In the genomic region with DNA sequence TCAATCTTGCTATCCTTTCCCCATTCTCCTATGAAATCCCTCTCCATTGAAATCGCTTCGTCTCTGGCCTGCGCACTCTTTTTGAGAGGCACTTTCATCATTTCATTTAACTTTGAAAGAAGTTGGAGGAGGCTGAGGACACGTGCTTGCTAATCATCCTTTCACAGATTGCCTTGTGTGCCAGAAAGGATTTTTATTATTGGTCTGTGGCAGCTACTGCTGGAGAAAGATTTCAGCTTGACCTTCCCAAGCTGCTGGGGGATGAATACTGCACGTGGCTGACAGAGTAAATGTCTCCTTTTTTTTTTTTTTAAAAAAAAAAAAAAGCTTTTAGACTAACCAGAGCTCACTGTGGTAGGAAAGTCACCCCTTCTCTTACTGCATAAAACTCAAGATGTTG, we compare ENCODE assay signal across 25 cellular contexts.
"Had no signal": no experiment of that assay in that cellular context is flagged by ENCODE, and none has a peak within 500 bp of the region (broad histone marks: within the 10 kb centered on the region; RNA-seq: fewer than 3 reads in every experiment).

No MANE protein-coding gene starts in this region.

- H3K4me3 ChIP-seq: colonic mucosa, gastroesophageal sphincter, lung, pancreas, prostate gland, smooth muscle cell, thoracic aorta had no signal

- H3K4me3 Mint-ChIP-seq: activated CD4-positive, alpha-beta T cell treated with anti-CD3 and anti-CD28 coated beads for 36 hours; activated CD8-positive, alpha-beta memory T cell treated with anti-CD3 and anti-CD28 coated beads, Interleukin-2, amount 10 ng/mL, durations not matched to agents 7 days and 5 days; activated CD8-positive, alpha-beta T cell treated with anti-CD3 and anti-CD28 coated beads, Interleukin-2, amount 10 ng/mL, durations not matched to agents 7 days and 5 days; activated naive CD4-positive, alpha-beta T cell treated with anti-CD3 and anti-CD28 coated beads, Interleukin-2, amount 50 U/mL, for 24 hours; effector memory CD8-positive, alpha-beta T cell; naive thymus-derived CD4-positive, alpha-beta T cell; stimulated activated naive CD8-positive, alpha-beta T cell treated with anti-CD3 and anti-CD28 coated beads, Interleukin-15, Interleukin-2, amounts not matched to agents 100 ng/mL and 50 ng/mL, for 24 hours; T-helper 2 cell treated with Interferon-gamma antibody and Interleukin-4, amounts not matched to agents 5 μg/mL and 100 μg/mL, for 36 hours had no signal

- H3K9me3 ChIP-seq: colonic mucosa, gastroesophageal sphincter, pancreas, prostate gland, thoracic aorta had no signal

- ATAC-seq: activated CD4-positive, alpha-beta T cell treated with anti-CD3 and anti-CD28 coated beads for 36 hours; activated CD8-positive, alpha-beta memory T cell treated with anti-CD3 and anti-CD28 coated beads, Interleukin-2, amount 10 ng/mL, durations not matched to agents 7 days and 5 days; activated CD8-positive, alpha-beta T cell treated with anti-CD3 and anti-CD28 coated beads, Interleukin-2, amount 10 ng/mL, durations not matched to agents 7 days and 5 days; effector memory CD8-positive, alpha-beta T cell; gastroesophageal sphincter; left lobe of liver; naive thymus-derived CD4-positive, alpha-beta T cell; pancreas had no signal

- H3K36me3 ChIP-seq: colonic mucosa, pancreas, prostate gland, thoracic aorta had no signal

- H3K27me3 Mint-ChIP-seq: activated CD4-positive, alpha-beta T cell treated with anti-CD3 and anti-CD28 coated beads for 36 hours; activated CD8-positive, alpha-beta memory T cell treated with anti-CD3 and anti-CD28 coated beads, Interleukin-2, amount 10 ng/mL, durations not matched to agents 7 days and 5 days; activated naive CD4-positive, alpha-beta T cell treated with anti-CD3 and anti-CD28 coated beads, Interleukin-2, amount 50 U/mL, for 24 hours; effector memory CD8-positive, alpha-beta T cell; naive thymus-derived CD4-positive, alpha-beta T cell; stimulated activated naive CD8-positive, alpha-beta T cell treated with anti-CD3 and anti-CD28 coated beads, Interleukin-15, Interleukin-2, amounts not matched to agents 100 ng/mL and 50 ng/mL, for 24 hours had no signal

- H3K4me1 ChIP-seq: colonic mucosa, gastroesophageal sphincter, pancreas, prostate gland had no signal

- H3K27ac ChIP-seq: colonic mucosa, gastroesophageal sphincter, pancreas, prostate gland, thoracic aorta had no signal

- H3K9me3 Mint-ChIP-seq: activated naive CD4-positive, alpha-beta T cell treated with anti-CD3 and anti-CD28 coated beads, Interleukin-2, amount 50 U/mL, for 24 hours; activated T-helper 2 cell treated with anti-CD3 and anti-CD28 coated beads, Interferon-gamma antibody, Interleukin-2, Interleukin-4, amounts not matched to agents 10 μg/mL and 5 μg/mL and 100 μg/mL, durations not matched to agents 14 hours and 24 hours and 36 hours; effector memory CD8-positive, alpha-beta T cell; naive thymus-derived CD4-positive, alpha-beta T cell; neural crest cell; stimulated activated naive CD8-positive, alpha-beta T cell treated with anti-CD3 and anti-CD28 coated beads, Interleukin-15, Interleukin-2, amounts not matched to agents 100 ng/mL and 50 ng/mL, for 24 hours; T-helper 2 cell treated with Interferon-gamma antibody and Interleukin-4, amounts not matched to agents 5 μg/mL and 100 μg/mL, for 36 hours had no signal

- DNase-seq: activated CD4-positive, alpha-beta T cell treated with anti-CD3 and anti-CD28 coated beads for 36 hours; activated CD4-positive, CD25-positive, alpha-beta regulatory T cell; activated CD8-positive, alpha-beta memory T cell treated with anti-CD3 and anti-CD28 coated beads, Interleukin-2, amount 10 ng/mL, durations not matched to agents 7 days and 5 days; activated CD8-positive, alpha-beta T cell treated with anti-CD3 and anti-CD28 coated beads, Interleukin-2, amount 10 ng/mL, durations not matched to agents 7 days and 5 days; activated T-cell treated with anti-CD3 and anti-CD28 coated beads, Interleukin-2, amount 50 U/mL, for 48 hours; cerebellar nuclear complex; colonic mucosa; effector memory CD8-positive, alpha-beta T cell; erythroblast; naive thymus-derived CD4-positive, alpha-beta T cell; pancreas; stimulated activated CD4-positive, alpha-beta T cell treated with anti-CD3 and anti-CD28 coated beads, Interleukin-1b, Interleukin-23, amount 100 ng/mL, for 48 hours; T-helper 1 cell; trophoblast cell had no signal

- H3K27ac Mint-ChIP-seq: activated CD4-positive, alpha-beta T cell treated with anti-CD3 and anti-CD28 coated beads for 36 hours; activated CD8-positive, alpha-beta memory T cell treated with anti-CD3 and anti-CD28 coated beads, Interleukin-2, amount 10 ng/mL, durations not matched to agents 7 days and 5 days; activated CD8-positive, alpha-beta T cell treated with anti-CD3 and anti-CD28 coated beads, Interleukin-2, amount 10 ng/mL, durations not matched to agents 7 days and 5 days; activated naive CD4-positive, alpha-beta T cell treated with anti-CD3 and anti-CD28 coated beads, Interleukin-2, amount 50 U/mL, for 24 hours; activated T-helper 2 cell treated with anti-CD3 and anti-CD28 coated beads, Interferon-gamma antibody, Interleukin-2, Interleukin-4, amounts not matched to agents 10 μg/mL and 5 μg/mL and 100 μg/mL, durations not matched to agents 14 hours and 24 hours and 36 hours; stimulated activated naive CD8-positive, alpha-beta T cell treated with anti-CD3 and anti-CD28 coated beads, Interleukin-15, Interleukin-2, amounts not matched to agents 100 ng/mL and 50 ng/mL, for 24 hours; T-helper 2 cell treated with Interferon-gamma antibody and Interleukin-4, amounts not matched to agents 5 μg/mL and 100 μg/mL, for 36 hours had no signal

- H3K27me3 ChIP-seq: colonic mucosa, gastroesophageal sphincter, pancreas had no signal
